ENCODE assay signal across 1 cellular context in the genomic region with DNA sequence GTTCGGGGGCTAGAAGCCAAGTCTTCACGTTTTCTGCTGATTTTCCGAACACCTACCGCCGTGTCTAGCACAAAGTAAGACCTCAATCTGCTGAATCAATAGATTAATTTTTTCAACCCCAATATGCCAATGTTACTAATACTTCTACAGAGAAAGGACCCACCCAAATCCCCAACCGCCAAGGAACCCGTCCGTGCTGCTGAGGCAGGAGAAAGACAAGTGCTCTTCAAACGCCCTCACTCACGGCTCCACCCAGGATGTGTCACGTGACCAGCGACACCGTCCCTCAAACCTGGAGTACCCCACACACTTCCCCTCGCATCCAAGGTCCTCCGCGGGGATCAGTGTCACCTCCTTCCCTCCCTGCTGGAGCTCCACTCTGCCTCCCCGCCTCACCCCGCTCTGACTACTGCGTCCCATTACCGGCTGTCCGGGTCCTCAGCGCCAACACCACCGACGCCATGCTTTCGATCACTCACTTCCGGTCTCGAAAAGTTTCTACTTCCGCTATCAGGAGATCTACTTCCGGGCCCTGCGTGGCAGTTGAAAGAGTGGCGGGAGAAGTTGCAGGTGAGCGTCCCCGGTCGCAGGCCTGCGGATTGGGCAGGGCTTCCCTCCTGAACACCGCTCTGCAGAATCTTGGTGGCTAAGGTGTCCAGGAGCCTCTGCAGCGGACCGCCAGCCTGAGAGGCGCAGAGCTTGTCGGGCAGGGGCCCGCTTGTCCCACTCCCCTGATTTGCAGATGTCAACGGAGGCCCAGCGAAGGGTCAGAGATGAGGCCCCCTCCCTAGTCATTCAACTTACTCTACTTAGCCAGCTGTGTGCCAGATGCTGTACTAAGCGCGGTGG.
TF ChIP-seq lines count a peak whose summit lies in the region.

Gene EME1 (plus strand): TSS at position 522 of the 849 bp plus-strand sequence. CDS start 1,980 bp downstream, outside the sequence.
Gene MRPL27 (minus strand): TSS at position 477 of the 849 bp plus-strand sequence. CDS start 14 bp downstream, at position 463.

TF ChIP-seq in SK-N-SH treated with all-trans-retinoic acid at 6 μM for 48 hours, 23 proteins besides CTCF, POLR2A, EP300 and RAD21 (continued from another document):
- TF ChIP-seq PPARA (CRISPR knock-in tag; IDR thresholded peaks at IDR 0.05; ENCODE audit: borderline replicate concordance) (no peak), TOX (CRISPR knock-in tag; IDR thresholded peaks at IDR 0.05; ENCODE audit: borderline replicate concordance) (no peak), POU6F1 (CRISPR knock-in tag; IDR thresholded peaks at IDR 0.05; ENCODE audit: borderline replicate concordance, low read depth) (no peak), CSRNP3 (CRISPR knock-in tag; IDR thresholded peaks at IDR 0.05) (no peak), SNAI2 (CRISPR knock-in tag; IDR thresholded peaks at IDR 0.05) (peak; percentile 48; the same call in 1 of the 2 replicates), BACH2 (CRISPR knock-in tag; IDR thresholded peaks at IDR 0.05; ENCODE audit: borderline replicate concordance) (no peak)
TF ChIP-seq in SK-N-SH treated with all-trans-retinoic acid at 6 μM for 48 hours: peak in this region for 6.
